ENCODE assay signal across 8 cellular contexts in genomic region chr1:230976825-230977747, GRCh38.
DNase-seq lines count a peak whose midpoint lies in the region; ATAC-seq, FAIRE-seq and TF ChIP-seq lines count a peak whose summit lies in the region.

No MANE protein-coding gene starts in this region.

- H3K9me3 ChIP-seq in adipocyte (ENCODE audit: control insufficient read depth, low read length) (no peaks in the 10 kb centered on the region), mucosa of rectum (ENCODE audit: control insufficient read depth in 2 of 2, low read length in 2 of 2) (no peaks in the 10 kb centered on the region)

- ATAC-seq in HG02623 (IDR thresholded peaks at IDR 0.05; ENCODE audit: unreplicated experiment) (no peak), GM21737 (IDR thresholded peaks at IDR 0.05; ENCODE audit: unreplicated experiment) (no peak)

- H3K9ac ChIP-seq in adipocyte (ENCODE audit: low read length), result peak overlapping the region; percentile 87
- H3K9ac ChIP-seq in mucosa of rectum (ENCODE audit: low read depth in 1 of 2, low read length in 2 of 2), result peak overlapping the region; percentile 68 to 69

- in situ Hi-C loops in GM13976 (cut with MboI; ENCODE audit: low sequenced_read_pairs, unreplicated experiment), result no loop called here

- FAIRE-seq in D721Med (lab: Jason Lieb, UNC), result peak; percentile 21

- TF ChIP-seq CTCF in D721Med (IDR thresholded peaks at IDR 0.05; ENCODE audit: insufficient read depth, missing control alignments) (no peak), NB4 (IDR thresholded peaks at IDR 0.05; ENCODE audit: low read depth, low read length) (no peak), GM13976 (IDR thresholded peaks at IDR 0.05; ENCODE audit: borderline replicate concordance, control extremely low read depth, extremely low read depth, insufficient read depth, missing control alignments) (no peak)

- no peak for TF ChIP-seq POLR2A in NB4 (IDR thresholded peaks at IDR 0.05; ENCODE audit: extremely low read depth, insufficient read length)

- H3K27me3 ChIP-seq in adipocyte (replicated peaks; ENCODE audit: control insufficient read depth, insufficient read depth, low read length), result no peaks in the 10 kb centered on the region
- H3K27me3 ChIP-seq in mucosa of rectum (ENCODE audit: control insufficient read depth in 2 of 2, insufficient read depth in 2 of 2, low read length in 2 of 2), result no peaks in the 10 kb centered on the region

- H3K27ac ChIP-seq in mucosa of rectum (ENCODE audit: low read depth in 2 of 2, low read length in 2 of 2), result peak overlapping the region; percentile 64 to 72

- H3K4me1 ChIP-seq in adipocyte (ENCODE audit: control insufficient read depth, insufficient read depth, low read length) (peaks cover 11% of the 10 kb centered on the region), mucosa of rectum (ENCODE audit: control insufficient read depth in 2 of 2, insufficient read depth in 2 of 2, low read length in 2 of 2) (peaks cover 11 to 33% of the 10 kb centered on the region in 2 donors)

- peak overlapping the region; percentile 74 for H3K4me3 ChIP-seq in NB4 (ENCODE audit: low read depth, low read length)
- H3K4me3 ChIP-seq in adipocyte (ENCODE audit: low read length), result peak overlapping the region; percentile 95
- H3K4me3 ChIP-seq in mucosa of rectum (ENCODE audit: low read length in 2 of 2), result peak overlapping the region; percentile 75 to 95

- DNase-seq in D721Med (ENCODE audit: insufficient read length, low spot score), result no peak
- DNase-seq in NB4 (ENCODE audit: low read depth), result peak; percentile 3
- DNase-seq in adipocyte (ENCODE audit: low read depth), result no peak
- no peak for DNase-seq in cerebellar cortex (ENCODE audit: low spot score)
- DNase-seq in GM13976 (ENCODE audit: low spot score), result no peak

- H3K36me3 ChIP-seq in adipocyte (ENCODE audit: control insufficient read depth, insufficient read depth, low read length, severe bottlenecking), result peaks cover 12% of the 10 kb centered on the region
- H3K36me3 ChIP-seq in mucosa of rectum (ENCODE audit: control insufficient read depth in 2 of 2, insufficient read depth in 2 of 2, low read length in 2 of 2), result peaks cover 6 to 14% of the 10 kb centered on the region in 2 donors
